8 cellular contexts compared by ENCODE assay signal in genomic region chr7:1458676-1459511, GRCh38. TPM values are rescaled to one million over a fixed set of nuclear protein-coding genes. Genes with fewer than 3 reads are reported as not detected.
DNase-seq lines count a peak whose midpoint lies in the region; ATAC-seq and TF ChIP-seq lines count a peak whose summit lies in the region.

Gene MICALL2, minus strand, starts transcription at chr7:1459470. Its CDS starts 144 bp downstream, at chr7:1459326.

- DNase-seq in NCI-H2029 (lab: John Stamatoyannopoulos, UW) (peak; percentile 40), NCI-H2029 treated with DMSO at 0.1 percent for 48 hours (lab: John Stamatoyannopoulos, UW) (no peak), GM23248 (peak; percentile 97), fibroblast of the aortic adventitia (ENCODE audit: low read depth) (peak; percentile 80), GM20000 (ENCODE audit: low spot score) (no peak)
- peak; percentile 57 to 64 for DNase-seq in activated T-cell treated with anti-CD3 and anti-CD28 coated beads, Interleukin-2, amount 50 U/mL, for 72 hours

- H3F3A ChIP-seq in GM23248 (ENCODE audit: insufficient read depth) (peaks cover 17% of the 10 kb centered on the region), Loucy (ENCODE audit: low read depth) (no peaks in the 10 kb centered on the region; the same call in 1 of the 2 replicates)

- peak; percentile 32 to 37 for ATAC-seq in activated T-cell treated with anti-CD3 and anti-CD28 coated beads, Interleukin-2, amount 50 U/mL, for 72 hours (replicated peaks in 1 of 2)

- H3K4me3 ChIP-seq in GM23248 (peak within 1 kb of the TSS; percentile 90), Loucy (ENCODE audit: low read length, poor library complexity, severe bottlenecking) (peak within 1 kb of the TSS; percentile 80), fibroblast of the aortic adventitia (ENCODE audit: low read depth, low read length) (peak within 1 kb of the TSS; percentile 90)

- H3K36me3 ChIP-seq in GM23248 (ENCODE audit: low read depth) (no peaks in the 10 kb centered on the region), Loucy (ENCODE audit: insufficient read depth, low read length) (no peaks in the 10 kb centered on the region)

- WGBS in GM23248 (ENCODE audit: low coverage in 1 of 2, low lambda C conversion rate in 2 of 2, missing lambda C conversion rate in 2 of 2), 2 experiments: 1% methylated on average over 21 to 36 of the region's 69 CpGs

- peaks cover 38% of the 10 kb centered on the region for H3K79me2 ChIP-seq in GM23248 (ENCODE audit: insufficient read depth)
- H3K79me2 ChIP-seq in Loucy (ENCODE audit: insufficient read depth, low read length): peaks cover 7% of the 10 kb centered on the region; the same call in 1 of the 2 replicates

- H3K4me2 ChIP-seq in GM23248 (ENCODE audit: unreplicated experiment): peak within 1 kb of the TSS; percentile 90
- peak within 1 kb of the TSS; percentile 93 for H3K4me2 ChIP-seq in Loucy (ENCODE audit: low read depth, low read length, poor library complexity, severe bottlenecking)

- H3K27me3 ChIP-seq in GM23248 (replicated peaks; ENCODE audit: insufficient read depth) (no peaks in the 10 kb centered on the region), Loucy (ENCODE audit: insufficient read depth, low read length, poor library complexity, severe bottlenecking) (no peaks in the 10 kb centered on the region)

- H3K27ac ChIP-seq in GM23248: peak within 1 kb of the TSS; percentile 83

- H3K9me2 ChIP-seq in GM23248 (ENCODE audit: insufficient read depth) (no peaks in the 10 kb centered on the region), Loucy (replicated peaks; ENCODE audit: low read depth, low read length) (no peaks in the 10 kb centered on the region)

- no peaks in the 10 kb centered on the region for H3K36me3 Mint-ChIP-seq in activated T-cell treated with anti-CD3 and anti-CD28 coated beads, Interleukin-2, amount 50 U/mL, for 72 hours (ENCODE audit: insufficient read depth in 2 of 2)
- no peaks in the 10 kb centered on the region for H3K36me3 Mint-ChIP-seq in nephron (ENCODE audit: low read depth)

- H3K9me3 Mint-ChIP-seq in activated T-cell treated with anti-CD3 and anti-CD28 coated beads, Interleukin-2, amount 50 U/mL, for 72 hours: no peaks in the 10 kb centered on the region
- no peaks in the 10 kb centered on the region for H3K9me3 Mint-ChIP-seq in nephron

- H3K9me3 ChIP-seq in GM23248 (ENCODE audit: low read depth): no peaks in the 10 kb centered on the region
- H3K9me3 ChIP-seq in Loucy (ENCODE audit: insufficient read depth, low read depth, low read length): no peaks in the 10 kb centered on the region

- in situ Hi-C loops in GM23248 (cut with MboI): no loop called here

- no peak within 1 kb of the TSS for H3K27ac Mint-ChIP-seq in activated T-cell treated with anti-CD3 and anti-CD28 coated beads, Interleukin-2, amount 50 U/mL, for 72 hours
- no peak within 1 kb of the TSS for H3K27ac Mint-ChIP-seq in nephron

- H3K9ac ChIP-seq in GM23248: peak within 1 kb of the TSS; percentile 87
- H3K9ac ChIP-seq in Loucy (ENCODE audit: low read depth, low read length, poor library complexity, severe bottlenecking): peak within 1 kb of the TSS; percentile 85

- H3K4me1 Mint-ChIP-seq in activated T-cell treated with anti-CD3 and anti-CD28 coated beads, Interleukin-2, amount 50 U/mL, for 72 hours (ENCODE audit: low read depth): peaks cover 15% of the 10 kb centered on the region
- H3K4me1 Mint-ChIP-seq in nephron: peaks cover 20% of the 10 kb centered on the region

- H4K20me1 ChIP-seq in GM23248 (ENCODE audit: insufficient read depth) (no peaks in the 10 kb centered on the region), Loucy (ENCODE audit: insufficient read depth, low read length, poor library complexity, severe bottlenecking) (no peaks in the 10 kb centered on the region)

- H3K4me3 Mint-ChIP-seq in activated T-cell treated with anti-CD3 and anti-CD28 coated beads, Interleukin-2, amount 50 U/mL, for 72 hours: peak within 1 kb of the TSS; percentile 87 to 88
- peak within 1 kb of the TSS; percentile 73 to 81 (median 75) for H3K4me3 Mint-ChIP-seq in nephron

- H2AFZ ChIP-seq in GM23248 (peak within 1 kb of the TSS; percentile 79), Loucy (ENCODE audit: low read length) (peak within 1 kb of the TSS; percentile 80; the same call in 1 of the 2 replicates)

- peaks cover 21% of the 10 kb centered on the region for H3K4me1 ChIP-seq in GM23248 (ENCODE audit: insufficient read depth)
- H3K4me1 ChIP-seq in Loucy (ENCODE audit: insufficient read depth, low read length, poor library complexity, severe bottlenecking): peaks cover 55% of the 10 kb centered on the region

- no peak for TF ChIP-seq CTCF in Loucy (conservative IDR thresholded peaks at IDR 0.05; ENCODE audit: low read length)
- TF ChIP-seq CTCF in fibroblast of the aortic adventitia (IDR thresholded peaks at IDR 0.05; ENCODE audit: insufficient read depth, low read length): no peak
- TF ChIP-seq CTCF in nephron (IDR thresholded peaks at IDR 0.05; ENCODE audit: unreplicated experiment in 3 of 3): no peak
- TF ChIP-seq CTCF in GM20000 (IDR thresholded peaks at IDR 0.05; ENCODE audit: extremely low read depth, missing control alignments): no peak

- no peaks in the 10 kb centered on the region for H3K27me3 Mint-ChIP-seq in activated T-cell treated with anti-CD3 and anti-CD28 coated beads, Interleukin-2, amount 50 U/mL, for 72 hours (ENCODE audit: low read depth)
- H3K27me3 Mint-ChIP-seq in nephron (ENCODE audit: low read depth): peaks cover 7% of the 10 kb centered on the region

RNA-seq across cellular contexts. Expression of gene MICALL2, which starts in this region (rescaled TPM):
- total RNA-seq in GM23248 (2014; rRNA removed; shearing (Covaris generic)): 10.6 and 12.2 TPM in 2 replicates
- 6.4 and 7.5 TPM in 2 replicates for polyA plus RNA-seq in GM23248 (2016; fragmentation: Nextera tagmentation; extraction: Ambion mirVana)
- total RNA-seq in activated T-cell treated with anti-CD3 and anti-CD28 coated beads, Interleukin-2, amount 50 U/mL, for 72 hours: 1 to 10 TPM; 3.5 to 3.7 TPM
- total RNA-seq in fibroblast of the aortic adventitia (ENCODE audit: low replicate concordance): 21.5 and 28.9 TPM in 2 replicates

Comparison
In these comparisons a context has a peak if more than half of its experiments do, and no peak if none do; other contexts are left out.
1. DNase-seq: peak in NCI-H2029 (single experiment), GM23248 (single experiment), activated T-cell treated with anti-CD3 and anti-CD28 coated beads, Interleukin-2, amount 50 U/mL, for 72 hours (2 of 2) and fibroblast of the aortic adventitia (single experiment); none in NCI-H2029 treated with DMSO at 0.1 percent for 48 hours (single experiment) and GM20000 (single experiment).
2. Peak in every context shown above with its lines, with median percentiles within 50 percentile points of each other: H3K4me3 ChIP-seq.